10 cellular contexts compared by ENCODE assay signal in genomic region chr17:20896153-20896649, GRCh38.
DNase-seq lines count a peak whose midpoint lies in the region; ATAC-seq and TF ChIP-seq lines count a peak whose summit lies in the region.
"Had no signal": no experiment of that assay in that cellular context is flagged by ENCODE, and none has a peak within 500 bp of the region (broad histone marks: within the 10 kb centered on the region; RNA-seq: fewer than 3 reads in every experiment).

No MANE protein-coding gene starts in this region.

- no peak for ATAC-seq in activated CD8-positive, alpha-beta T cell treated with anti-CD3 and anti-CD28 coated beads, Interleukin-2, amount 10 ng/mL, durations not matched to agents 7 days and 5 days
- no peak for ATAC-seq in GM19035 (IDR thresholded peaks at IDR 0.05; ENCODE audit: unreplicated experiment)

- H3K27me3 Mint-ChIP-seq in activated CD8-positive, alpha-beta T cell treated with anti-CD3 and anti-CD28 coated beads, Interleukin-2, amount 10 ng/mL, durations not matched to agents 7 days and 5 days (ENCODE audit: low read depth): no peaks in the 10 kb centered on the region

- CTCF ChIA-PET in activated CD8-positive, alpha-beta T cell treated with anti-CD3 and anti-CD28 coated beads, Interleukin-2, amount 10 ng/mL, durations not matched to agents 7 days and 5 days (lab: Charles Lee): no interaction called here

- no peak for TF ChIP-seq EP300 in sigmoid colon (IDR thresholded peaks at IDR 0.05)

- TF ChIP-seq CTCF in fibroblast of mammary gland (conservative IDR thresholded peaks at IDR 0.05; ENCODE audit: control insufficient read depth, insufficient read depth, low read depth, low read length) (peak; percentile 8), sigmoid colon (IDR thresholded peaks at IDR 0.05) (no peak), smooth muscle cell (IDR thresholded peaks at IDR 0.05; ENCODE audit: borderline replicate concordance, insufficient read depth, poor library complexity, severe bottlenecking) (no peak)

- H3K9ac ChIP-seq in smooth muscle cell (ENCODE audit: low read depth): no peak overlapping the region

- H3K9me3 ChIP-seq in sigmoid colon (no peaks in the 10 kb centered on the region), smooth muscle cell (replicated peaks; ENCODE audit: low read depth) (no peaks in the 10 kb centered on the region)
- H3K9me3 ChIP-seq: neutrophil had no signal

- H3K36me3 ChIP-seq in sigmoid colon: no peaks in the 10 kb centered on the region
- H3K36me3 ChIP-seq in smooth muscle cell (ENCODE audit: low read depth): no peaks in the 10 kb centered on the region
- H3K36me3 ChIP-seq: neutrophil had no signal

- H3K4me1 Mint-ChIP-seq in activated CD8-positive, alpha-beta T cell treated with anti-CD3 and anti-CD28 coated beads, Interleukin-2, amount 10 ng/mL, durations not matched to agents 7 days and 5 days (ENCODE audit: low read depth): no peaks in the 10 kb centered on the region

- H3K4me1 ChIP-seq in sigmoid colon (no peaks in the 10 kb centered on the region), smooth muscle cell (ENCODE audit: low read depth) (peaks cover 4% of the 10 kb centered on the region)

- H3K4me2 ChIP-seq in smooth muscle cell: no peak overlapping the region

- H3K27ac ChIP-seq in sigmoid colon: no peak overlapping the region
- H3K27ac ChIP-seq in smooth muscle cell (ENCODE audit: low read depth): no peak overlapping the region
- H3K27ac ChIP-seq: neutrophil had no signal

- H2AFZ ChIP-seq in smooth muscle cell (ENCODE audit: low read depth): no peak overlapping the region

- H3K36me3 Mint-ChIP-seq in activated CD8-positive, alpha-beta T cell treated with anti-CD3 and anti-CD28 coated beads, Interleukin-2, amount 10 ng/mL, durations not matched to agents 7 days and 5 days (ENCODE audit: low read depth): no peaks in the 10 kb centered on the region

- DNase-seq in EL (peak; percentile 23), fibroblast of mammary gland (ENCODE audit: low read depth) (peak; percentile 8), sigmoid colon (peak; percentile 70), NCI-H1092 (lab: John Stamatoyannopoulos, UW) (no peak), smooth muscle cell (lab: John Stamatoyannopoulos, UW; ENCODE audit: unreplicated experiment) (no peak), NCI-H82 (lab: John Stamatoyannopoulos, UW) (no peak)
- peak; percentile 25 for DNase-seq in activated CD8-positive, alpha-beta T cell treated with anti-CD3 and anti-CD28 coated beads, Interleukin-2, amount 10 ng/mL, durations not matched to agents 7 days and 5 days
- DNase-seq: GDM1 had no signal

- WGBS in sigmoid colon, 2 donors: 67 to 79% methylated on average over 30 of the region's 30 CpGs
- WGBS in smooth muscle cell (ENCODE audit: low lambda C conversion rate): 98% methylated on average over 30 of the region's 30 CpGs

- H3K4me3 ChIP-seq in fibroblast of mammary gland (ENCODE audit: control insufficient read depth, low read depth, low read length) (no peak overlapping the region), sigmoid colon (no peak overlapping the region), smooth muscle cell (no peak overlapping the region)

- no peaks in the 10 kb centered on the region for H3F3A ChIP-seq in smooth muscle cell (ENCODE audit: low read depth)

- H3K27me3 ChIP-seq in sigmoid colon: peaks cover 0 to under 1% (median 0%) of the 10 kb centered on the region in 3 donors
- H3K27me3 ChIP-seq in smooth muscle cell (ENCODE audit: low read depth): no peaks in the 10 kb centered on the region

- peaks cover 4% of the 10 kb centered on the region for H4K20me1 ChIP-seq in smooth muscle cell (ENCODE audit: low read depth)

- no peak for TF ChIP-seq POLR2A in sigmoid colon (IDR thresholded peaks at IDR 0.05)

- H3K79me2 ChIP-seq in smooth muscle cell (ENCODE audit: low read depth): no peaks in the 10 kb centered on the region

- H3K9me3 Mint-ChIP-seq in activated CD8-positive, alpha-beta T cell treated with anti-CD3 and anti-CD28 coated beads, Interleukin-2, amount 10 ng/mL, durations not matched to agents 7 days and 5 days (ENCODE audit: insufficient read depth): no peaks in the 10 kb centered on the region

- intact Hi-C loops in sigmoid colon (cut with DNase I): no loop called here

- no peak overlapping the region for H3K4me3 Mint-ChIP-seq in activated CD8-positive, alpha-beta T cell treated with anti-CD3 and anti-CD28 coated beads, Interleukin-2, amount 10 ng/mL, durations not matched to agents 7 days and 5 days

- POLR2A ChIA-PET in activated CD8-positive, alpha-beta T cell treated with anti-CD3 and anti-CD28 coated beads, Interleukin-2, amount 10 ng/mL, durations not matched to agents 7 days and 5 days (lab: Charles Lee): no interaction called here

- no peak overlapping the region for H3K27ac Mint-ChIP-seq in activated CD8-positive, alpha-beta T cell treated with anti-CD3 and anti-CD28 coated beads, Interleukin-2, amount 10 ng/mL, durations not matched to agents 7 days and 5 days

Comparison
In these comparisons a context has a peak if more than half of its experiments do, and no peak if none do; other contexts are left out.
1. DNase-seq: peak in EL (single experiment), activated CD8-positive, alpha-beta T cell treated with anti-CD3 and anti-CD28 coated beads, Interleukin-2, amount 10 ng/mL, durations not matched to agents 7 days and 5 days (single experiment), fibroblast of mammary gland (single experiment) and sigmoid colon (single experiment); none in NCI-H1092 (single experiment), smooth muscle cell (single experiment) and NCI-H82 (single experiment).